ENCODE assay signal across 21 cellular contexts in the genomic region with DNA sequence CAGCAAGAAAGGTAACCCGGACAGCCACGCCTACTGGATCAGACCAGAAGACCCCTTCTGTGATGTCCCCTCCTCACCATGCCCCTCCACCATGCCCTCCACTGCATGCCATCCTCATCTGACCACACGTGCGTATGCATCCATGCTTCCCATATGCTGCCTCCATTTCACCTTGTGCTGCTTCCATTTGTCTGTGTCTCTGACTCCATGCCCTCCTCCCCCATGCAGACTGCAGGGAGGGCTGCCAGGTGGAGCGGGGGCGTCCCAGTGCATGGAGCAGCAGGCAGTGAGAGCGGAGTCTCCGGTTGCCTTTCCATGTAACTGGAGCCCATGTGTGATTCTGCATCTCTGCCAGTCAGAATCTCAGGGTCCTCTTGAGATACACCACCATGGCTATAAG. TPM values are rescaled to one million over a fixed set of nuclear protein-coding genes. Genes with fewer than 3 reads are reported as not detected.
DNase-seq lines count a peak whose midpoint lies in the region; ATAC-seq and TF ChIP-seq lines count a peak whose summit lies in the region.
"Had no signal": no experiment of that assay in that cellular context is flagged by ENCODE, and none has a peak within 500 bp of the region (broad histone marks: within the 10 kb centered on the region; RNA-seq: fewer than 3 reads in every experiment).

No MANE protein-coding gene starts in this region.

- intact Hi-C loops in ascending aorta (cut with DNase I), result no loop called here

- H3K4me1 Mint-ChIP-seq in CD8-positive, alpha-beta memory T cell, result peaks cover 41 to 68% (median 48%) of the 10 kb centered on the region in 3 donors
- peaks cover 43% of the 10 kb centered on the region in 2 donors for H3K4me1 Mint-ChIP-seq in effector memory CD8-positive, alpha-beta T cell (ENCODE audit: low read depth in 2 of 2)

- DNase-seq in NCI-H2171 treated with DMSO at 0.1 percent for 48 hours (lab: John Stamatoyannopoulos, UW) (peak; percentile 19), NCI-H2171 (lab: John Stamatoyannopoulos, UW) (no peak), putamen (ENCODE audit: low spot score) (peak; percentile 70), NCI-H1436 (lab: John Stamatoyannopoulos, UW) (no peak), ascending aorta (ENCODE audit: low spot score in 2 of 2) (no peak)
- no peak for DNase-seq in CD8-positive, alpha-beta memory T cell
- DNase-seq in effector memory CD8-positive, alpha-beta T cell, result no peak
- DNase-seq: 8988T; activated CD4-positive, CD25-positive, alpha-beta regulatory T cell; GDM1; lower lobe of right lung; NCI-H1105; NCI-H2081 treated with DMSO at 0.1 percent for 48 hours; NCI-H510A; pancreas had no signal

- H3K4me3 ChIP-seq in CD8-positive, alpha-beta memory T cell (ENCODE audit: low read length), result no peak overlapping the region
- H3K4me3 ChIP-seq in ascending aorta, result no peak overlapping the region
- H3K4me3 ChIP-seq: adrenal gland, breast epithelium, hepatocyte, lower lobe of right lung, pancreas, tibial nerve had no signal

- peak overlapping the region in 1 of 7 donors; percentile 66 for H3K4me3 Mint-ChIP-seq in CD8-positive, alpha-beta memory T cell
- H3K4me3 Mint-ChIP-seq in effector memory CD8-positive, alpha-beta T cell, result no peak overlapping the region
- H3K4me3 Mint-ChIP-seq: dendritic cell treated with granulocyte-macrophage colony-stimulating factor and Interleukin-4, amounts not matched to agents 40 ng/mL and 50 ng/mL, for 4 days had no signal

- POLR2A ChIA-PET in CD8-positive, alpha-beta memory T cell (lab: Charles Lee), result no interaction called here

- no peak for TF ChIP-seq CTCF in ascending aorta (IDR thresholded peaks at IDR 0.05)

- no peak for ATAC-seq in effector memory CD8-positive, alpha-beta T cell (replicated peaks)
- ATAC-seq in HG03378 (IDR thresholded peaks at IDR 0.05; ENCODE audit: unreplicated experiment), result no peak
- ATAC-seq: lower lobe of right lung, pancreas had no signal

- CTCF ChIA-PET in CD8-positive, alpha-beta memory T cell (lab: Charles Lee), result no interaction called here

- no peaks in the 10 kb centered on the region for H3K9me3 ChIP-seq in CD8-positive, alpha-beta memory T cell (ENCODE audit: low read length)
- no peaks in the 10 kb centered on the region for H3K9me3 ChIP-seq in ascending aorta
- H3K9me3 ChIP-seq: adrenal gland, breast epithelium, lower lobe of right lung, pancreas, tibial nerve had no signal

- peak overlapping the region in 6 of 8 donors; percentile 39 to 92 (median 62) for H3K27ac Mint-ChIP-seq in CD8-positive, alpha-beta memory T cell
- peak overlapping the region; percentile 74 to 81 for H3K27ac Mint-ChIP-seq in effector memory CD8-positive, alpha-beta T cell
- H3K27ac Mint-ChIP-seq: dendritic cell treated with granulocyte-macrophage colony-stimulating factor and Interleukin-4, amounts not matched to agents 40 ng/mL and 50 ng/mL, for 4 days had no signal

- no peaks in the 10 kb centered on the region for H3K9me3 Mint-ChIP-seq in CD8-positive, alpha-beta memory T cell
- H3K9me3 Mint-ChIP-seq in effector memory CD8-positive, alpha-beta T cell, result no peaks in the 10 kb centered on the region
- H3K9me3 Mint-ChIP-seq: dendritic cell treated with granulocyte-macrophage colony-stimulating factor and Interleukin-4, amounts not matched to agents 40 ng/mL and 50 ng/mL, for 4 days had no signal

- no peaks in the 10 kb centered on the region for H3K27me3 ChIP-seq in CD8-positive, alpha-beta memory T cell (ENCODE audit: insufficient read depth, low read length, poor library complexity, severe bottlenecking)
- no peaks in the 10 kb centered on the region for H3K27me3 ChIP-seq in ascending aorta
- H3K27me3 ChIP-seq: adrenal gland, breast epithelium, hepatocyte, pancreas, tibial nerve had no signal

- peaks cover 14% of the 10 kb centered on the region for H3K4me1 ChIP-seq in CD8-positive, alpha-beta memory T cell (ENCODE audit: insufficient read depth, low read length)
- peaks cover 0 to 3% of the 10 kb centered on the region in 2 donors for H3K4me1 ChIP-seq in ascending aorta
- H3K4me1 ChIP-seq: breast epithelium, lower lobe of right lung, pancreas, tibial nerve had no signal

- peaks cover 4 to 98% (median 20%) of the 10 kb centered on the region in 3 donors for H3K36me3 Mint-ChIP-seq in CD8-positive, alpha-beta memory T cell
- H3K36me3 Mint-ChIP-seq in effector memory CD8-positive, alpha-beta T cell (ENCODE audit: insufficient read depth), result peaks cover 66% of the 10 kb centered on the region

- H3K36me3 ChIP-seq in CD8-positive, alpha-beta memory T cell (ENCODE audit: insufficient read depth, low read length), result peaks cover 84% of the 10 kb centered on the region
- peaks cover 31 to 49% of the 10 kb centered on the region in 2 donors for H3K36me3 ChIP-seq in ascending aorta
- H3K36me3 ChIP-seq: breast epithelium had no signal

- H3K27ac ChIP-seq in CD8-positive, alpha-beta memory T cell (ENCODE audit: low read depth, low read length), result no peak overlapping the region
- H3K27ac ChIP-seq in ascending aorta, result no peak overlapping the region
- H3K27ac ChIP-seq: adrenal gland, breast epithelium, hepatocyte, lower lobe of right lung, pancreas, tibial nerve had no signal

- peaks cover 0 to 1% of the 10 kb centered on the region in 2 donors for H3K27me3 Mint-ChIP-seq in CD8-positive, alpha-beta memory T cell
- no peaks in the 10 kb centered on the region for H3K27me3 Mint-ChIP-seq in effector memory CD8-positive, alpha-beta T cell
- H3K27me3 Mint-ChIP-seq: dendritic cell treated with granulocyte-macrophage colony-stimulating factor and Interleukin-4, amounts not matched to agents 40 ng/mL and 50 ng/mL, for 4 days had no signal

RNA-seq across cellular contexts. Expression of a gene that starts 52.6 kb away (rescaled TPM):
- 10 to 100 TPM; 26.7 to 29.2 TPM for total RNA-seq in CD8-positive, alpha-beta memory T cell
- polyA plus RNA-seq in CD8-positive, alpha-beta memory T cell, result 31.2 TPM
- 86.3 TPM for total RNA-seq in ascending aorta

RNA-seq across cellular contexts. Expression of a gene that starts 52.7 kb away (rescaled TPM):
- 10 to 100 TPM; 41.8 to 42.4 TPM for total RNA-seq in CD8-positive, alpha-beta memory T cell
- 53.1 TPM for polyA plus RNA-seq in CD8-positive, alpha-beta memory T cell
- total RNA-seq in ascending aorta, result 34.4 TPM

Comparison
In these comparisons a context has a peak if more than half of its experiments do, and no peak if none do; other contexts are left out.
1. DNase-seq: peak in NCI-H2171 treated with DMSO at 0.1 percent for 48 hours (single experiment) and putamen (single experiment); none in NCI-H2171 (single experiment), CD8-positive, alpha-beta memory T cell (0 of 5), effector memory CD8-positive, alpha-beta T cell (0 of 3), NCI-H1436 (single experiment) and ascending aorta (0 of 2).